Comparison of ENCODE assay signal across 11 cellular contexts in the genomic region with DNA sequence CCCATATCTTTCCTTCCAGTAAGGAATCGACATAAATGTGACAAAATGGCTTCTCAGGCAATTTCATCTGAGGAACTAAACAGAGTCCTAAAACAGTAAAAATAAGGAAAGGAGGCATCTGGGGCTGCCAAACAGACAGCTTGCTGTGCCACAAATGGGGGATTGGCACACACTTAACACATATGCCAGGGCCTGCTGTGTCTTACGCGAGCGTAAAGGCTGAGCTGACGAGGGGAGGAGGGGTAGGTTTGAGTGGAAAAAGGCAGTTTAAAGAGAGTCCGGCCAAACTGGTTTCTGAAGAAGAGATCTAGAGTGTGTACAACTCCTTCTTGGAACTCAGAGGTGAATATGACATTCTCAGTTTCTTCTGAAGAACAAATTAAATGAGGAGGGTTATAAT.
A peak's percentile ranks its signal among the peaks of the same experiment; 100 is the strongest.
DNase-seq lines count a peak whose midpoint lies in the region; ATAC-seq and TF ChIP-seq lines count a peak whose summit lies in the region.
"Had no signal": no experiment of that assay in that cellular context is flagged by ENCODE, and none has a peak within 500 bp of the region (broad histone marks: within the 10 kb centered on the region; RNA-seq: fewer than 3 reads in every experiment).

No MANE protein-coding gene starts in this region.

- H3K4me1 ChIP-seq in upper lobe of left lung, result peaks cover 0 to 17% (median 5%) of the 10 kb centered on the region in 4 donors

- TF ChIP-seq POLR2A in upper lobe of left lung (IDR thresholded peaks at IDR 0.05), result no peak

- no peaks in the 10 kb centered on the region for H3K9me3 ChIP-seq in upper lobe of left lung
- H3K9me3 ChIP-seq: suprapubic skin had no signal

- no peaks in the 10 kb centered on the region for H3K36me3 ChIP-seq in upper lobe of left lung
- H3K36me3 ChIP-seq: suprapubic skin had no signal

- peak; percentile 24 for ATAC-seq in GM21529 (IDR thresholded peaks at IDR 0.05; ENCODE audit: unreplicated experiment)
- ATAC-seq in HG03565 (IDR thresholded peaks at IDR 0.05; ENCODE audit: unreplicated experiment), result peak; percentile 5
- peak in 1 of 2 donors; percentile 64 for ATAC-seq in upper lobe of left lung (ENCODE audit: low FRiP score in 2 of 2)
- ATAC-seq in GM19035 (IDR thresholded peaks at IDR 0.05; ENCODE audit: unreplicated experiment), result no peak
- no peak for ATAC-seq in HG02884 (IDR thresholded peaks at IDR 0.05; ENCODE audit: unreplicated experiment)

- WGBS in upper lobe of left lung, 2 donors, result 60 to 68% methylated on average over 6 of the region's 6 CpGs

- H3K27ac ChIP-seq in cingulate gyrus (ENCODE audit: low read depth, low read length) (peak overlapping the region; percentile 66), upper lobe of left lung (peak overlapping the region in 3 of 4 donors; percentile 23 to 51 (median 34))
- H3K27ac ChIP-seq: suprapubic skin had no signal

- H3K4me3 ChIP-seq in upper lobe of left lung, result no peak overlapping the region

- H3K27me3 ChIP-seq in upper lobe of left lung, result no peaks in the 10 kb centered on the region
- H3K27me3 ChIP-seq: suprapubic skin had no signal

- no peak for TF ChIP-seq EP300 in upper lobe of left lung (IDR thresholded peaks at IDR 0.05)

- TF ChIP-seq CTCF in upper lobe of left lung (IDR thresholded peaks at IDR 0.05), result no peak

- DNase-seq in upper lobe of left lung, result peak in 1 of 2 donors; percentile 27
- no peak for DNase-seq in effector CD8-positive, alpha-beta T cell (lab: John Stamatoyannopoulos, UW)
- DNase-seq: activated CD4-positive, alpha-beta T cell treated with anti-CD3 and anti-CD28 coated beads for 4 hours; COR-L47; retina had no signal

Comparison
In these comparisons a context has a peak if more than half of its experiments do, and no peak if none do; other contexts are left out.
1. ATAC-seq: peak in GM21529 (single experiment) and HG03565 (single experiment); none in GM19035 (single experiment) and HG02884 (single experiment).